In genomic region chr10:22599636-22600228, GRCh38 we compare ENCODE assay signal across 14 cellular contexts.
DNase-seq lines count a peak whose midpoint lies in the region; ATAC-seq and TF ChIP-seq lines count a peak whose summit lies in the region.
"Had no signal": no experiment of that assay in that cellular context is flagged by ENCODE, and none has a peak within 500 bp of the region (broad histone marks: within the 10 kb centered on the region; RNA-seq: fewer than 3 reads in every experiment).

No MANE protein-coding gene starts in this region.

- H3K9me3 Mint-ChIP-seq in activated T-cell treated with anti-CD3 and anti-CD28 coated beads, Interleukin-2, amount 50 U/mL, for 24 hours: no peaks in the 10 kb centered on the region
- no peaks in the 10 kb centered on the region for H3K9me3 Mint-ChIP-seq in stimulated activated effector memory CD8-positive, alpha-beta T cell treated with anti-CD3 and anti-CD28 coated beads, Interleukin-12 subunit alpha, Interleukin-12 subunit beta, amount 100 ng/mL, for 72 hours

- POLR2A ChIA-PET in RWPE1 (lab: Yijun Ruan, JAX; ENCODE audit: low non-redundant PET): no interaction called here

- peaks cover 86% of the 10 kb centered on the region for H3K4me1 Mint-ChIP-seq in activated T-cell treated with anti-CD3 and anti-CD28 coated beads, Interleukin-2, amount 50 U/mL, for 24 hours (ENCODE audit: low read depth)
- peaks cover 81% of the 10 kb centered on the region for H3K4me1 Mint-ChIP-seq in stimulated activated effector memory CD8-positive, alpha-beta T cell treated with anti-CD3 and anti-CD28 coated beads, Interleukin-12 subunit alpha, Interleukin-12 subunit beta, amount 100 ng/mL, for 72 hours

- H3K4me3 ChIP-seq in dorsolateral prefrontal cortex (no peak overlapping the region), esophagus squamous epithelium (no peak overlapping the region)

- WGBS in esophagus squamous epithelium, 2 donors: 82 to 85% methylated on average over 11 of the region's 11 CpGs

- peak overlapping the region; percentile 84 for H3K27ac Mint-ChIP-seq in activated T-cell treated with anti-CD3 and anti-CD28 coated beads, Interleukin-2, amount 50 U/mL, for 24 hours
- H3K27ac Mint-ChIP-seq in stimulated activated effector memory CD8-positive, alpha-beta T cell treated with anti-CD3 and anti-CD28 coated beads, Interleukin-12 subunit alpha, Interleukin-12 subunit beta, amount 100 ng/mL, for 72 hours: peak overlapping the region; percentile 95

- TF ChIP-seq CTCF in RWPE1 (conservative IDR thresholded peaks at IDR 0.05; ENCODE audit: low read depth) (no peak), dorsolateral prefrontal cortex (IDR thresholded peaks at IDR 0.05 in 54 of 56, conservative IDR thresholded peaks at IDR 0.05 in 2 of 56; ENCODE audit: low read depth in 1 of 56, partially characterized antibody in 56 of 56) (no peak), esophagus squamous epithelium (IDR thresholded peaks at IDR 0.05) (no peak)

- no peaks in the 10 kb centered on the region for H3K9me3 ChIP-seq in esophagus squamous epithelium
- H3K9me3 ChIP-seq: neutrophil had no signal

- H3K27me3 ChIP-seq in dorsolateral prefrontal cortex (no peaks in the 10 kb centered on the region), esophagus squamous epithelium (no peaks in the 10 kb centered on the region)
- H3K27me3 ChIP-seq: neutrophil had no signal

- H3K4me3 Mint-ChIP-seq in activated T-cell treated with anti-CD3 and anti-CD28 coated beads, Interleukin-2, amount 50 U/mL, for 24 hours: no peak overlapping the region
- H3K4me3 Mint-ChIP-seq in stimulated activated effector memory CD8-positive, alpha-beta T cell treated with anti-CD3 and anti-CD28 coated beads, Interleukin-12 subunit alpha, Interleukin-12 subunit beta, amount 100 ng/mL, for 72 hours: peak overlapping the region; percentile 36

- peaks cover 4 to 22% (median 15%) of the 10 kb centered on the region in 3 donors for H3K4me1 ChIP-seq in esophagus squamous epithelium

- ATAC-seq in stimulated activated effector memory CD8-positive, alpha-beta T cell treated with anti-CD3 and anti-CD28 coated beads, Interleukin-12 subunit alpha, Interleukin-12 subunit beta, amount 100 ng/mL, for 72 hours: no peak
- ATAC-seq: left lobe of liver had no signal

- TF ChIP-seq POLR2A in esophagus squamous epithelium (IDR thresholded peaks at IDR 0.05): no peak

- intact Hi-C loops in dorsolateral prefrontal cortex (cut with DNase I): no loop called here
- intact Hi-C loops in esophagus squamous epithelium (cut with DNase I): no loop called here

- H3K27me3 Mint-ChIP-seq in activated T-cell treated with anti-CD3 and anti-CD28 coated beads, Interleukin-2, amount 50 U/mL, for 24 hours: no peaks in the 10 kb centered on the region

- DNase-seq in activated T-cell treated with anti-CD3 and anti-CD28 coated beads, Interleukin-2, amount 50 U/mL, for 24 hours: no peak
- DNase-seq in activated T-cell treated with anti-CD3 and anti-CD28 coated beads, Interleukin-2, amount 50 U/mL, for 48 hours: no peak
- DNase-seq in RWPE1 (ENCODE audit: low spot score) (no peak), dorsolateral prefrontal cortex (no peak), esophagus squamous epithelium (lab: John Stamatoyannopoulos, UW) (no peak), ecto neural progenitor cell (ENCODE audit: low spot score) (no peak), NCI-H187 treated with DMSO at 0.1 percent for 48 hours (lab: John Stamatoyannopoulos, UW) (no peak)
- no peak for DNase-seq in stimulated activated effector memory CD8-positive, alpha-beta T cell treated with anti-CD3 and anti-CD28 coated beads, Interleukin-12 subunit alpha, Interleukin-12 subunit beta, amount 100 ng/mL, for 72 hours (ENCODE audit: low spot score in 2 of 2)
- DNase-seq: activated CD4-positive, alpha-beta T cell treated with anti-CD3 and anti-CD28 coated beads for 48 hours; effector memory CD4-positive, alpha-beta T cell; NCI-H146; NCI-H69 had no signal

- H3K36me3 Mint-ChIP-seq in activated T-cell treated with anti-CD3 and anti-CD28 coated beads, Interleukin-2, amount 50 U/mL, for 24 hours (ENCODE audit: low read depth): peaks cover 78% of the 10 kb centered on the region
- H3K36me3 Mint-ChIP-seq in stimulated activated effector memory CD8-positive, alpha-beta T cell treated with anti-CD3 and anti-CD28 coated beads, Interleukin-12 subunit alpha, Interleukin-12 subunit beta, amount 100 ng/mL, for 72 hours: peaks cover 50% of the 10 kb centered on the region

- peaks cover 0 to 12% (median 0%) of the 10 kb centered on the region in 3 donors for H3K36me3 ChIP-seq in esophagus squamous epithelium

- H3K27ac ChIP-seq in RWPE1: peak overlapping the region; percentile 39; the same call in 1 of the 2 replicates
- peak overlapping the region in 43 of 59 donors; percentile 3 to 98 (median 60) for H3K27ac ChIP-seq in dorsolateral prefrontal cortex
- no peak overlapping the region for H3K27ac ChIP-seq in esophagus squamous epithelium
- H3K27ac ChIP-seq: neutrophil had no signal

- CTCF ChIA-PET in RWPE1 (lab: Yijun Ruan, JAX): no interaction called here

Comparison
In these comparisons a context has a peak if more than half of its experiments do, and no peak if none do; other contexts are left out.
1. H3K27ac ChIP-seq: peak in RWPE1 (single experiment) and dorsolateral prefrontal cortex (43 of 59); none in esophagus squamous epithelium (0 of 4).